Comparison of ENCODE assay signal across 21 cellular contexts in the genomic region with DNA sequence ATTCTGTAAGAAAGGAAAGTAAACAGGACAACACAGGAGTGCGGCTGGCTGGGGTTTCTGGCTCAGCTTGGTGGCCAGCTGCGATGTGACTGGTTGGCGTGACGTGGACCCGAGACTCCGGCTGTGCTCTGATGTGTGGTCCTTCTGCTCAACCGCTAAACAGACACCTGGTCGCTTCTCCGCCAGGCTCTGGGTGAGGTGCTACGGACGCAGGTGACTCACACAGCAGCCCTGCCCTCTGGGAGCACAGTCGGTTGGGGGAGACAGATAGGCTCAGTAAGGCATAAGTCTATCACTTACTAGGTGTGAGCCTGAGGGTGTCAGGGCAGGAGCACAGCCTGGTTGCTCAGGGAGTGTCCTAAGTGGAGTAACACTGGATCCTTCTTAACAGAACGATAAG.
"Had no signal": no experiment of that assay in that cellular context is flagged by ENCODE, and none has a peak within 500 bp of the region (broad histone marks: within the 10 kb centered on the region; RNA-seq: fewer than 3 reads in every experiment).

No MANE protein-coding gene starts in this region.

- H3K27ac ChIP-seq: breast epithelium, colonic mucosa, dorsolateral prefrontal cortex, esophagus squamous epithelium, gastrocnemius medialis, spleen, thoracic aorta, upper lobe of left lung had no signal

- H3K4me3 ChIP-seq: breast epithelium, colonic mucosa, dorsolateral prefrontal cortex, esophagus squamous epithelium, gastrocnemius medialis, spleen, thoracic aorta, upper lobe of left lung had no signal

- H3K27me3 Mint-ChIP-seq: activated CD4-positive, alpha-beta memory T cell treated with anti-CD3 and anti-CD28 coated beads for 36 hours; activated CD8-positive, alpha-beta memory T cell treated with anti-CD3 and anti-CD28 coated beads, Interleukin-2, amount 10 ng/mL, durations not matched to agents 7 days and 5 days; activated naive CD8-positive, alpha-beta T cell treated with anti-CD3 and anti-CD28 coated beads for 36 hours; progenitor cell of endocrine pancreas; T-helper 17 cell had no signal

- H3K9me3 Mint-ChIP-seq: activated CD4-positive, alpha-beta memory T cell treated with anti-CD3 and anti-CD28 coated beads for 36 hours; endodermal cell had no signal

- H3K27me3 ChIP-seq: breast epithelium, colonic mucosa, dorsolateral prefrontal cortex, esophagus squamous epithelium, gastrocnemius medialis, spleen, upper lobe of left lung had no signal

- DNase-seq: activated CD4-positive, alpha-beta memory T cell treated with anti-CD3 and anti-CD28 coated beads for 36 hours; activated CD4-positive, alpha-beta T cell treated with anti-CD3 and anti-CD28 coated beads for 48 hours; activated CD8-positive, alpha-beta memory T cell treated with anti-CD3 and anti-CD28 coated beads, Interleukin-2, amount 10 ng/mL, durations not matched to agents 7 days and 5 days; activated naive CD8-positive, alpha-beta T cell treated with anti-CD3 and anti-CD28 coated beads for 36 hours; colonic mucosa; dorsolateral prefrontal cortex; endodermal cell; esophagus squamous epithelium; gastrocnemius medialis; head of caudate nucleus; islet precursor cell; left cardiac atrium; spleen; stimulated activated CD4-positive, alpha-beta T cell treated with anti-CD3 and anti-CD28 coated beads, Interleukin-4, amount 100 ng/mL, for 1 hour; stimulated activated naive CD4-positive, alpha-beta T cell treated with Interleukin-2 at 50 U/mL for 16 hours; T-helper 17 cell had no signal

- H3K4me3 Mint-ChIP-seq: activated CD4-positive, alpha-beta memory T cell treated with anti-CD3 and anti-CD28 coated beads for 36 hours; activated CD8-positive, alpha-beta memory T cell treated with anti-CD3 and anti-CD28 coated beads, Interleukin-2, amount 10 ng/mL, durations not matched to agents 7 days and 5 days; activated naive CD8-positive, alpha-beta T cell treated with anti-CD3 and anti-CD28 coated beads for 36 hours; endodermal cell; memory B cell; T-helper 17 cell had no signal

- H3K4me1 ChIP-seq: breast epithelium, colonic mucosa had no signal

- H3K27ac Mint-ChIP-seq: activated CD4-positive, alpha-beta memory T cell treated with anti-CD3 and anti-CD28 coated beads for 36 hours; activated CD8-positive, alpha-beta memory T cell treated with anti-CD3 and anti-CD28 coated beads, Interleukin-2, amount 10 ng/mL, durations not matched to agents 7 days and 5 days; activated naive CD8-positive, alpha-beta T cell treated with anti-CD3 and anti-CD28 coated beads for 36 hours; endodermal cell; memory B cell; progenitor cell of endocrine pancreas; T-helper 17 cell had no signal

- H3K9me3 ChIP-seq: colonic mucosa, esophagus squamous epithelium, gastrocnemius medialis, spleen, upper lobe of left lung had no signal

- ATAC-seq: activated CD8-positive, alpha-beta memory T cell treated with anti-CD3 and anti-CD28 coated beads, Interleukin-2, amount 10 ng/mL, durations not matched to agents 7 days and 5 days; gastrocnemius medialis; T-helper 17 cell had no signal

- H3K36me3 Mint-ChIP-seq: activated CD8-positive, alpha-beta memory T cell treated with anti-CD3 and anti-CD28 coated beads, Interleukin-2, amount 10 ng/mL, durations not matched to agents 7 days and 5 days had no signal

- H3K36me3 ChIP-seq: breast epithelium, colonic mucosa, gastrocnemius medialis, upper lobe of left lung had no signal
